In genomic region chr7:127514499-127514898, GRCh38 we compare ENCODE assay signal across 8 cellular contexts.
A peak's percentile ranks its signal among the peaks of the same experiment; 100 is the strongest.
DNase-seq lines count a peak whose midpoint lies in the region; ATAC-seq and TF ChIP-seq lines count a peak whose summit lies in the region.

No MANE protein-coding gene starts in this region.

- H3K27me3 ChIP-seq in dorsolateral prefrontal cortex (no peaks in the 10 kb centered on the region), neural cell (ENCODE audit: insufficient read depth, low read depth, low read length) (peaks cover 4% of the 10 kb centered on the region)

- no peak overlapping the region for H2AFZ ChIP-seq in neural cell (ENCODE audit: low read depth, low read length)

- TF ChIP-seq EP300 in neural cell (conservative IDR thresholded peaks at IDR 0.05; ENCODE audit: poor library complexity, severe bottlenecking): no peak

- no peaks in the 10 kb centered on the region for H3K36me3 ChIP-seq in neural cell (ENCODE audit: insufficient read depth, low read length)

- DNase-seq in DMS 273 (lab: John Stamatoyannopoulos, UW; ENCODE audit: unreplicated experiment) (peak; percentile 68), NCI-H82 (lab: John Stamatoyannopoulos, UW) (peak; percentile 62), dorsolateral prefrontal cortex (no peak), mucosa of gallbladder (ENCODE audit: low spot score) (no peak)

- no peaks in the 10 kb centered on the region for H4K20me1 ChIP-seq in neural cell (ENCODE audit: insufficient read depth)

- no peaks in the 10 kb centered on the region for H3K9me2 ChIP-seq in neural cell (ENCODE audit: insufficient read depth, low read length)

- H3K4me2 ChIP-seq in neural cell (ENCODE audit: low read length): no peak overlapping the region

- no peaks in the 10 kb centered on the region for H3K9me3 ChIP-seq in neural cell (ENCODE audit: low read length)

- TF ChIP-seq RAD21 in neural cell (conservative IDR thresholded peaks at IDR 0.05): peak; percentile 71

- intact Hi-C loops in dorsolateral prefrontal cortex (cut with DNase I): no loop called here

- no peaks in the 10 kb centered on the region for H3K79me2 ChIP-seq in neural cell (replicated peaks; ENCODE audit: insufficient read depth, low read length)

- no peak overlapping the region for H3K9ac ChIP-seq in neural cell (ENCODE audit: low read length)

- no peak overlapping the region for H3K4me3 ChIP-seq in dorsolateral prefrontal cortex
- no peak overlapping the region for H3K4me3 ChIP-seq in neural cell (ENCODE audit: low read length)

- ATAC-seq in HG03095 (IDR thresholded peaks at IDR 0.05; ENCODE audit: unreplicated experiment) (peak; percentile 66), HG03460 (IDR thresholded peaks at IDR 0.05; ENCODE audit: unreplicated experiment) (no peak), HG03159 (IDR thresholded peaks at IDR 0.05; ENCODE audit: unreplicated experiment) (no peak)

- H3F3A ChIP-seq in neural cell (ENCODE audit: insufficient read depth, low read length, poor library complexity, severe bottlenecking): no peaks in the 10 kb centered on the region

- H3K27ac ChIP-seq in dorsolateral prefrontal cortex: no peak overlapping the region
- H3K27ac ChIP-seq in neural cell (ENCODE audit: low read length): no peak overlapping the region

- TF ChIP-seq CTCF in dorsolateral prefrontal cortex (IDR thresholded peaks at IDR 0.05 in 54 of 56, conservative IDR thresholded peaks at IDR 0.05 in 2 of 56; ENCODE audit: low read depth in 1 of 56, partially characterized antibody in 56 of 56) (peak in 54 of 56 donors; percentile 22 to 67 (median 46)), neural cell (IDR thresholded peaks at IDR 0.05; ENCODE audit: poor library complexity, severe bottlenecking) (peak; percentile 66)

TF ChIP-seq in neural cell, 6 proteins besides CTCF, POLR2A, EP300 and RAD21:
- peak; percentile 66 for TF ChIP-seq SMC3 (conservative IDR thresholded peaks at IDR 0.05; ENCODE audit: poor library complexity)
- no peak for TF ChIP-seq MXI1 (conservative IDR thresholded peaks at IDR 0.05; ENCODE audit: poor library complexity, severe bottlenecking)

Comparison
In these comparisons a context has a peak if more than half of its experiments do, and no peak if none do; other contexts are left out.
1. DNase-seq: peak in DMS 273 (single experiment) and NCI-H82 (single experiment); none in dorsolateral prefrontal cortex (0 of 10) and mucosa of gallbladder (single experiment).